Comparison of ENCODE assay signal across 13 cellular contexts in the genomic region with DNA sequence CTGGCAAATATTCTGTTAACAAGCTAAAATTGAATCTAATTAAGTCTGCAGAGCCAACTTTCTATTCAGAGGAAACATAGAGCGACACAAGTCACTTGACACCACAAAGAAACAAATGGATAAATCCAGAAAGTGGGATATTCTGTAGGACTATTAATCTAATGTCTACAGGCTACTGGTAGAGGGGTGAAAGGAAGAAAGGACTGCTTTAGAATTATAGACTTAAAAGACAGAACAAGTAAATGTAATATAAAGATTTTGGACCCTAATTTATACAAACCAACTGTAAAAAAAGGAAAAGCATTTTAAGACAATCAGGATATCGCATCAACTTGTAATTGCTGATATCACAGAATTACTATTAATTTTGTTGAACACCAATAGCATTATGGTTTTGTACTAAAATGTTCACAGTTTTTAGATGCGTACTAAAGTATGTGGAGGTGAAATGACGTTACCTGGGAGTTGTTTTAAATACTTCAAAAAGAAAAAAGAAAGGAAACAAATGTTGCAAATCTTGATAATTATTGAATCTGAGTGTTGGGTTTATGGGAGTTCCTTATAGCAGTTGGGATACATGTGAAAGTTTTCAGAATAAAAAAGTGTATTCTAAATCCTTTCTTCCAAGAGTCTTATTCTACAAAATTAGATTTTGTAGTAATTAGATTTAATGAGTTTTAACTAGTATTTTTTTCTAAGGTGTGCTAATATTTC.
A peak's percentile ranks its signal among the peaks of the same experiment; 100 is the strongest.
DNase-seq lines count a peak whose midpoint lies in the region; ATAC-seq and TF ChIP-seq lines count a peak whose summit lies in the region.
"Had no signal": no experiment of that assay in that cellular context is flagged by ENCODE, and none has a peak within 500 bp of the region (broad histone marks: within the 10 kb centered on the region; RNA-seq: fewer than 3 reads in every experiment).

No MANE protein-coding gene starts in this region.

- H3K36me3 Mint-ChIP-seq in HFFc6 (ENCODE audit: low read depth) (peaks cover 20% of the 10 kb centered on the region), mesothelial cell of epicardium (no peaks in the 10 kb centered on the region), chondrocyte (ENCODE audit: low read depth) (peaks cover 2% of the 10 kb centered on the region)

- H3K36me3 ChIP-seq in BLaER1 (no peaks in the 10 kb centered on the region; the same call in 1 of the 2 replicates), mammary epithelial cell (ENCODE audit: insufficient read depth, low read length) (no peaks in the 10 kb centered on the region), psoas muscle (ENCODE audit: insufficient read depth in 1 of 2, low read depth in 1 of 2) (no peaks in the 10 kb centered on the region)

- CTCF ChIA-PET in mammary epithelial cell (lab: Charles Lee; ENCODE audit: low non-redundant PET): interaction anchor here (0.6 kb wide), 1 partner anchor 314 kb away, joined by 3 read pairs; no protein-coding TSS in a partner anchor

- H2AFZ ChIP-seq in mammary epithelial cell (ENCODE audit: low read depth, low read length): no peak overlapping the region

- TF ChIP-seq CTCF in HFFc6 (IDR thresholded peaks at IDR 0.05): no peak
- no peak for TF ChIP-seq CTCF in mammary epithelial cell (conservative IDR thresholded peaks at IDR 0.05 in 1 of 2, IDR thresholded peaks at IDR 0.05 in 1 of 2; ENCODE audit: extremely low read depth in 1 of 2, insufficient read depth in 1 of 2, low read depth in 1 of 2, low read length in 2 of 2)
- no peak for TF ChIP-seq CTCF in psoas muscle (IDR thresholded peaks at IDR 0.05)
- TF ChIP-seq CTCF in mesothelial cell of epicardium (IDR thresholded peaks at IDR 0.05; ENCODE audit: unreplicated experiment): no peak
- TF ChIP-seq CTCF in chondrocyte (IDR thresholded peaks at IDR 0.05): no peak
- TF ChIP-seq CTCF in omental fat pad (IDR thresholded peaks at IDR 0.05): no peak

- H3K27me3 Mint-ChIP-seq in HFFc6 (ENCODE audit: insufficient read depth) (no peaks in the 10 kb centered on the region), mesothelial cell of epicardium (ENCODE audit: low read depth) (no peaks in the 10 kb centered on the region), chondrocyte (ENCODE audit: low read depth) (no peaks in the 10 kb centered on the region)
- H3K27me3 Mint-ChIP-seq: B cell had no signal

- H3K27ac Mint-ChIP-seq in HFFc6 (peak overlapping the region; percentile 87), mesothelial cell of epicardium (no peak overlapping the region), chondrocyte (ENCODE audit: unreplicated experiment) (no peak overlapping the region)
- H3K27ac Mint-ChIP-seq: activated T-helper 2 cell treated with anti-CD3 and anti-CD28 coated beads, Interferon-gamma antibody, Interleukin-2, Interleukin-4, amounts not matched to agents 10 μg/mL and 5 μg/mL and 100 μg/mL, durations not matched to agents 14 hours and 24 hours and 36 hours; B cell had no signal

- dilution Hi-C loops in mammary epithelial cell (cut with HindIII; ENCODE audit: low sequenced_read_pairs): loop anchor here (10.0 kb wide), 1 partner anchor 90 kb away; no protein-coding TSS in a partner anchor

- no TSS peak for BruUV-seq in mammary epithelial cell (replicated peaks; lab: Mats Ljungman, UMichigan)

- H3K4me1 Mint-ChIP-seq in HFFc6 (ENCODE audit: low read depth): peaks cover 74% of the 10 kb centered on the region
- peaks cover 8% of the 10 kb centered on the region for H3K4me1 Mint-ChIP-seq in mesothelial cell of epicardium
- peaks cover 37% of the 10 kb centered on the region for H3K4me1 Mint-ChIP-seq in chondrocyte (ENCODE audit: low read depth)

- in situ Hi-C loops in mammary epithelial cell (cut with MboI; ENCODE audit: low sequenced_read_pairs in 2 of 2): no loop called here

- H3K9me3 Mint-ChIP-seq in HFFc6 (no peaks in the 10 kb centered on the region), mesothelial cell of epicardium (no peaks in the 10 kb centered on the region), chondrocyte (ENCODE audit: low read depth) (no peaks in the 10 kb centered on the region)
- H3K9me3 Mint-ChIP-seq: activated T-helper 2 cell treated with anti-CD3 and anti-CD28 coated beads, Interferon-gamma antibody, Interleukin-2, Interleukin-4, amounts not matched to agents 10 μg/mL and 5 μg/mL and 100 μg/mL, durations not matched to agents 14 hours and 24 hours and 36 hours had no signal

- WGBS in mammary epithelial cell (ENCODE audit: low coverage, missing lambda C conversion rate): 97% methylated on average over 4 of the region's 4 CpGs
- WGBS in psoas muscle, 3 donors: 92 to 98% (median 94%) methylated on average over 4 of the region's 4 CpGs

- H3K4me1 ChIP-seq in BLaER1 (peaks cover 13% of the 10 kb centered on the region), mammary epithelial cell (ENCODE audit: insufficient read depth, low read length) (peaks cover 40% of the 10 kb centered on the region), psoas muscle (peaks cover 44% of the 10 kb centered on the region)

- H3K27ac ChIP-seq in BLaER1 (no peak overlapping the region), mammary epithelial cell (ENCODE audit: insufficient read depth, low read depth, low read length) (peak overlapping the region; percentile 43), psoas muscle (peak overlapping the region; percentile 77)

- H3K27me3 ChIP-seq in BLaER1 (no peaks in the 10 kb centered on the region), mammary epithelial cell (ENCODE audit: insufficient read depth, low read length) (no peaks in the 10 kb centered on the region), psoas muscle (ENCODE audit: insufficient read depth in 3 of 3, low read length in 2 of 3) (no peaks in the 10 kb centered on the region)

- H4K20me1 ChIP-seq in BLaER1 (no peaks in the 10 kb centered on the region), mammary epithelial cell (ENCODE audit: insufficient read depth, low read length) (no peaks in the 10 kb centered on the region)

- peak overlapping the region; percentile 10 for H3K4me3 Mint-ChIP-seq in HFFc6
- H3K4me3 Mint-ChIP-seq in mesothelial cell of epicardium: no peak overlapping the region
- no peak overlapping the region for H3K4me3 Mint-ChIP-seq in chondrocyte (ENCODE audit: unreplicated experiment)
- H3K4me3 Mint-ChIP-seq: B cell had no signal

- DNase-seq in HFFc6 (no peak), mammary epithelial cell (no peak), psoas muscle (no peak), mesothelial cell of epicardium (ENCODE audit: low spot score in 2 of 2, unreplicated experiment in 2 of 2) (no peak), chondrocyte (ENCODE audit: low spot score) (no peak), NCI-H226 (no peak), omental fat pad (ENCODE audit: low spot score) (no peak)
- DNase-seq: DMS79, NCI-H524, substantia nigra had no signal

- ATAC-seq in psoas muscle (no peak), omental fat pad (ENCODE audit: low FRiP score) (no peak)

- H3K4me2 ChIP-seq in BLaER1 (peak overlapping the region; percentile 36; the same call in 1 of the 2 replicates), mammary epithelial cell (ENCODE audit: insufficient read depth, low read depth, low read length) (peak overlapping the region; percentile 41)

- intact Hi-C loops in mammary epithelial cell (cut with micrococcal nuclease) (no loop called here), psoas muscle (cut with DNase I) (loop anchor here in 1 of 2 donors (5.0 kb wide), 1 partner anchor 297 kb away; a partner anchor contains a TSS)

- H3K9me3 ChIP-seq in BLaER1 (no peaks in the 10 kb centered on the region), mammary epithelial cell (replicated peaks; ENCODE audit: insufficient read depth, low read length) (no peaks in the 10 kb centered on the region), psoas muscle (no peaks in the 10 kb centered on the region)

- H3K4me3 ChIP-seq in BLaER1 (no peak overlapping the region), mammary epithelial cell (replicated peaks in 1 of 3; ENCODE audit: insufficient read depth in 1 of 3, low read depth in 2 of 3, low read length in 3 of 3) (no peak overlapping the region), psoas muscle (peak overlapping the region; percentile 61)

- H3K9ac ChIP-seq in BLaER1: no peak overlapping the region
- no peak overlapping the region for H3K9ac ChIP-seq in mammary epithelial cell (ENCODE audit: insufficient read depth, low read length)

- H3K79me2 ChIP-seq in mammary epithelial cell (ENCODE audit: insufficient read depth, low read length): no peaks in the 10 kb centered on the region
